In genomic region chr14:69711471-69712216, GRCh38 we compare ENCODE assay signal across 1 cellular context.
TF ChIP-seq lines count a peak whose summit lies in the region.

No MANE protein-coding gene starts in this region.

TF ChIP-seq in GM23338, 12 proteins besides CTCF, POLR2A, EP300 and RAD21 (continued from another document):
- TF ChIP-seq ZNF462 (CRISPR knock-in tag; IDR thresholded peaks at IDR 0.05) (no peak), EZH2phosphoT487 (IDR thresholded peaks at IDR 0.05; ENCODE audit: unreplicated experiment) (no peak)
